ENCODE assay signal across 1 cellular context in genomic region chr13:42807866-42808265, GRCh38.
TF ChIP-seq lines count a peak whose summit lies in the region.

No MANE protein-coding gene starts in this region.

TF ChIP-seq in H1, 55 proteins besides CTCF, POLR2A, EP300 and RAD21 (continued from another document):
- TF ChIP-seq SAP30 (IDR thresholded peaks at IDR 0.05; ENCODE audit: insufficient read depth, insufficient replicate concordance, low read length) = no peak
- TF ChIP-seq CHD1 (IDR thresholded peaks at IDR 0.05; ENCODE audit: low read depth, low read length) = no peak
- TF ChIP-seq ASH2L (IDR thresholded peaks at IDR 0.05; ENCODE audit: low read length) = no peak
- no peak for TF ChIP-seq JUND (IDR thresholded peaks at IDR 0.05; ENCODE audit: low read length)
- no peak for TF ChIP-seq NRF1 (IDR thresholded peaks at IDR 0.05; ENCODE audit: low read depth, low read length)
- TF ChIP-seq GABPA (IDR thresholded peaks at IDR 0.05; ENCODE audit: borderline replicate concordance, insufficient read depth, low read length) = no peak
- no peak for TF ChIP-seq RFX5 (IDR thresholded peaks at IDR 0.05; ENCODE audit: borderline replicate concordance, low read depth, low read length)
- TF ChIP-seq SRF (IDR thresholded peaks at IDR 0.05; ENCODE audit: low read depth, low read length) = no peak
- TF ChIP-seq EGR1 (IDR thresholded peaks at IDR 0.05; ENCODE audit: borderline replicate concordance, low read depth, low read length) = no peak
- no peak for TF ChIP-seq ZNF274 (IDR thresholded peaks at IDR 0.05; ENCODE audit: borderline replicate concordance, extremely low read depth, low read length)
- no peak for TF ChIP-seq KDM5A (IDR thresholded peaks at IDR 0.05; ENCODE audit: low read length)
- TF ChIP-seq MAFK (IDR thresholded peaks at IDR 0.05; ENCODE audit: low read depth, low read length) = no peak
- TF ChIP-seq JUN (IDR thresholded peaks at IDR 0.05; ENCODE audit: low read depth, low read length) = no peak
- TF ChIP-seq SP1 (IDR thresholded peaks at IDR 0.05; ENCODE audit: low read depth, low read length) = no peak
- no peak for TF ChIP-seq RBBP5 (IDR thresholded peaks at IDR 0.05; ENCODE audit: borderline replicate concordance, low read depth, low read length)
- no peak for TF ChIP-seq RXRA (IDR thresholded peaks at IDR 0.05; ENCODE audit: insufficient read depth, low read depth, low read length)
- TF ChIP-seq SP4 (IDR thresholded peaks at IDR 0.05; ENCODE audit: low read length) = no peak
- no peak for TF ChIP-seq HDAC6 (IDR thresholded peaks at IDR 0.05; ENCODE audit: low read depth, low read length)
TF ChIP-seq in H1: peak in this region for 0.
